In genomic region chr10:35150335-35150734, GRCh38 we compare ENCODE assay signal across 1 cellular context.
TF ChIP-seq lines count a peak whose summit lies in the region.

No MANE protein-coding gene starts in this region.

TF ChIP-seq in GM12878, 131 proteins besides CTCF, POLR2A, EP300 and RAD21:
- no peak for TF ChIP-seq SKIL (IDR thresholded peaks at IDR 0.05; ENCODE audit: low read depth, poor library complexity, severe bottlenecking)
- no peak for TF ChIP-seq SMARCA5 (IDR thresholded peaks at IDR 0.05)
- TF ChIP-seq ZNF207 (IDR thresholded peaks at IDR 0.05; ENCODE audit: borderline replicate concordance) = no peak
- peak; percentile 54; the same call in 1 of the 2 replicates for TF ChIP-seq TCF12 (IDR thresholded peaks at IDR 0.05; ENCODE audit: low read depth, low read length)
